ENCODE assay signal across 12 cellular contexts in the genomic region with DNA sequence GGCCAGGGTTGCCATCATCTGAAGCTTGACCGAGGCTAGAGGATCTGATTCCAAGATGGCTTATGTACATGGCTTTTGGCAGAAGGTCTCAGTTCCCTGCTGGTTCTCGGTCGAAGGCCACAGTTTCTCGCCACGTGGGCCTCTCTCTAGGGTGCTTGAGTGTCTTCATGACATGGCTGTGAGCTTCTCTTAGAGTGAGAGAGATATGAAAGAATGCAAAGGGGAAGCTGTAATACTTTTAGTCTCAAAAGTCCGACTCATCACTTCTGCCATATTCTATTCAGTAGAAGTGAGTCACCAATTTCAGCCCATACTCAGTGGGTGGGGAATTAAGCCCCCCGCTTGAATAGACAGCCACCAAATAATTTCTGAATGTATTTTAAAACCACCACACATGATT.
DNase-seq lines count a peak whose midpoint lies in the region; ATAC-seq and TF ChIP-seq lines count a peak whose summit lies in the region.
"Had no signal": no experiment of that assay in that cellular context is flagged by ENCODE, and none has a peak within 500 bp of the region (broad histone marks: within the 10 kb centered on the region; RNA-seq: fewer than 3 reads in every experiment).

No MANE protein-coding gene starts in this region.

- H3K36me3 ChIP-seq in stomach, result no peaks in the 10 kb centered on the region
- H3K36me3 ChIP-seq in right atrium auricular region, result no peaks in the 10 kb centered on the region
- H3K36me3 ChIP-seq: SJCRH30 had no signal

- DNase-seq in activated CD4-positive, alpha-beta memory T cell treated with anti-CD3 and anti-CD28 coated beads for 36 hours, result peak; percentile 31
- no peak for DNase-seq in activated CD4-positive, alpha-beta memory T cell treated with anti-CD3 and anti-CD28 coated beads, Interleukin-2, amount 10 ng/mL, durations not matched to agents 7 days and 5 days
- DNase-seq in RKO (ENCODE audit: low spot score), result peak; percentile 19
- no peak for DNase-seq in foreskin keratinocyte
- no peak for DNase-seq in stomach
- DNase-seq in Calu3, result no peak
- no peak for DNase-seq in right atrium auricular region (ENCODE audit: low spot score)
- DNase-seq: NCI-H2081; SJCRH30; stimulated activated CD8-positive, alpha-beta memory T cell treated with anti-CD3 and anti-CD28 coated beads, Interleukin-4, amount 100 ng/mL, for 48 hours had no signal

- no peak overlapping the region for H3K27ac Mint-ChIP-seq in activated CD4-positive, alpha-beta memory T cell treated with anti-CD3 and anti-CD28 coated beads for 36 hours
- H3K27ac Mint-ChIP-seq in activated CD4-positive, alpha-beta memory T cell treated with anti-CD3 and anti-CD28 coated beads, Interleukin-2, amount 10 ng/mL, durations not matched to agents 7 days and 5 days, result no peak overlapping the region
- no peak overlapping the region for H3K27ac Mint-ChIP-seq in Calu3 (ENCODE audit: unreplicated experiment)

- no peaks in the 10 kb centered on the region for H3K27me3 Mint-ChIP-seq in activated CD4-positive, alpha-beta memory T cell treated with anti-CD3 and anti-CD28 coated beads for 36 hours
- no peaks in the 10 kb centered on the region for H3K27me3 Mint-ChIP-seq in activated CD4-positive, alpha-beta memory T cell treated with anti-CD3 and anti-CD28 coated beads, Interleukin-2, amount 10 ng/mL, durations not matched to agents 7 days and 5 days
- no peaks in the 10 kb centered on the region for H3K27me3 Mint-ChIP-seq in Calu3 (ENCODE audit: unreplicated experiment)

- WGBS in stomach, 5 donors, result 71 to 92% (median 83%) methylated on average over 7 of the region's 7 CpGs

- POLR2A ChIA-PET in activated CD4-positive, alpha-beta memory T cell treated with anti-CD3 and anti-CD28 coated beads for 36 hours (lab: Charles Lee), result interaction anchor here (1.1 kb wide), 1 partner anchor 10 kb away, joined by 3 read pairs; no protein-coding TSS in a partner anchor
- POLR2A ChIA-PET in activated CD4-positive, alpha-beta memory T cell treated with anti-CD3 and anti-CD28 coated beads, Interleukin-2, amount 10 ng/mL, durations not matched to agents 7 days and 5 days (lab: Charles Lee), result no interaction called here

- no peak overlapping the region for H3K4me3 Mint-ChIP-seq in activated CD4-positive, alpha-beta memory T cell treated with anti-CD3 and anti-CD28 coated beads for 36 hours
- no peak overlapping the region for H3K4me3 Mint-ChIP-seq in activated CD4-positive, alpha-beta memory T cell treated with anti-CD3 and anti-CD28 coated beads, Interleukin-2, amount 10 ng/mL, durations not matched to agents 7 days and 5 days
- no peak overlapping the region for H3K4me3 Mint-ChIP-seq in Calu3 (ENCODE audit: low read depth, unreplicated experiment)

- CTCF ChIA-PET in activated CD4-positive, alpha-beta memory T cell treated with anti-CD3 and anti-CD28 coated beads for 36 hours (lab: Charles Lee), result interaction anchor here (0.7 to 1.8 kb wide), 2 partner anchors 12 to 15 kb away, joined by 3 to 4 read pairs; no protein-coding TSS in a partner anchor
- CTCF ChIA-PET in activated CD4-positive, alpha-beta memory T cell treated with anti-CD3 and anti-CD28 coated beads, Interleukin-2, amount 10 ng/mL, durations not matched to agents 7 days and 5 days (lab: Charles Lee), result interaction anchor here (1.7 kb wide), 1 partner anchor 46 kb away, joined by 3 read pairs; no protein-coding TSS in a partner anchor
- CTCF ChIA-PET in Calu3 (lab: Charles Lee), result no interaction called here

- ATAC-seq in foreskin keratinocyte (peak; percentile 48), HG03520 (IDR thresholded peaks at IDR 0.05; ENCODE audit: unreplicated experiment) (no peak)

- H3K4me3 ChIP-seq in stomach (no peak overlapping the region), right atrium auricular region (no peak overlapping the region)
- H3K4me3 ChIP-seq: SJCRH30, skin epidermis had no signal

- TF ChIP-seq POLR2A in stomach (IDR thresholded peaks at IDR 0.05), result no peak

- intact Hi-C loops in activated CD4-positive, alpha-beta memory T cell treated with anti-CD3 and anti-CD28 coated beads for 36 hours (cut with micrococcal nuclease), result no loop called here
- intact Hi-C loops in stomach (cut with DNase I; ENCODE audit: low total_unique reads) (no loop called here), Calu3 (cut with micrococcal nuclease; ENCODE audit: unreplicated experiment) (no loop called here)

- H3K9me3 ChIP-seq in stomach (peaks cover 0 to 8% (median 6%) of the 10 kb centered on the region in 4 donors), right atrium auricular region (no peaks in the 10 kb centered on the region)

- peaks cover 15% of the 10 kb centered on the region for H3K36me3 Mint-ChIP-seq in activated CD4-positive, alpha-beta memory T cell treated with anti-CD3 and anti-CD28 coated beads for 36 hours
- peaks cover 58% of the 10 kb centered on the region for H3K36me3 Mint-ChIP-seq in activated CD4-positive, alpha-beta memory T cell treated with anti-CD3 and anti-CD28 coated beads, Interleukin-2, amount 10 ng/mL, durations not matched to agents 7 days and 5 days (ENCODE audit: low read depth)
- H3K36me3 Mint-ChIP-seq in Calu3 (ENCODE audit: insufficient read depth, unreplicated experiment), result peaks cover 5% of the 10 kb centered on the region

- H3K4me1 Mint-ChIP-seq in activated CD4-positive, alpha-beta memory T cell treated with anti-CD3 and anti-CD28 coated beads for 36 hours (ENCODE audit: low read depth), result peaks cover 40% of the 10 kb centered on the region
- H3K4me1 Mint-ChIP-seq in activated CD4-positive, alpha-beta memory T cell treated with anti-CD3 and anti-CD28 coated beads, Interleukin-2, amount 10 ng/mL, durations not matched to agents 7 days and 5 days, result peaks cover 27% of the 10 kb centered on the region
- peaks cover 15% of the 10 kb centered on the region for H3K4me1 Mint-ChIP-seq in Calu3 (ENCODE audit: low read depth, unreplicated experiment)

- H3K9me3 Mint-ChIP-seq in activated CD4-positive, alpha-beta memory T cell treated with anti-CD3 and anti-CD28 coated beads for 36 hours, result peaks cover 16% of the 10 kb centered on the region
- peaks cover 29% of the 10 kb centered on the region for H3K9me3 Mint-ChIP-seq in activated CD4-positive, alpha-beta memory T cell treated with anti-CD3 and anti-CD28 coated beads, Interleukin-2, amount 10 ng/mL, durations not matched to agents 7 days and 5 days
- no peaks in the 10 kb centered on the region for H3K9me3 Mint-ChIP-seq in Calu3 (ENCODE audit: low read depth, unreplicated experiment)

- no peaks in the 10 kb centered on the region for H3K4me1 ChIP-seq in foreskin keratinocyte
- H3K4me1 ChIP-seq in stomach, result peaks cover 4 to 64% (median 27%) of the 10 kb centered on the region in 4 donors
- H3K4me1 ChIP-seq in right atrium auricular region, result peaks cover 0 to 26% of the 10 kb centered on the region in 2 donors
- H3K4me1 ChIP-seq: SJCRH30 had no signal

- no peaks in the 10 kb centered on the region for H3K27me3 ChIP-seq in foreskin keratinocyte
- H3K27me3 ChIP-seq in stomach, result no peaks in the 10 kb centered on the region
- H3K27me3 ChIP-seq in right atrium auricular region, result no peaks in the 10 kb centered on the region
- H3K27me3 ChIP-seq: SJCRH30 had no signal

- no peak overlapping the region for H3K27ac ChIP-seq in foreskin keratinocyte
- peak overlapping the region in 4 of 5 donors; percentile 31 to 78 (median 64) for H3K27ac ChIP-seq in stomach
- no peak overlapping the region for H3K27ac ChIP-seq in right atrium auricular region
- H3K27ac ChIP-seq: SJCRH30 had no signal

- no TSS peak for BruUV-seq in Calu3 (replicated peaks; lab: Mats Ljungman, UMichigan)

- TF ChIP-seq CTCF in foreskin keratinocyte (conservative IDR thresholded peaks at IDR 0.05) (no peak), stomach (IDR thresholded peaks at IDR 0.05) (no peak), Calu3 (IDR thresholded peaks at IDR 0.05; ENCODE audit: unreplicated experiment) (no peak), right atrium auricular region (IDR thresholded peaks at IDR 0.05) (no peak)

- TF ChIP-seq EP300 in stomach (IDR thresholded peaks at IDR 0.05), result no peak

Comparison
In these comparisons a context has a peak if more than half of its experiments do, and no peak if none do; other contexts are left out.
1. DNase-seq: peak in activated CD4-positive, alpha-beta memory T cell treated with anti-CD3 and anti-CD28 coated beads for 36 hours (single experiment) and RKO (single experiment); none in activated CD4-positive, alpha-beta memory T cell treated with anti-CD3 and anti-CD28 coated beads, Interleukin-2, amount 10 ng/mL, durations not matched to agents 7 days and 5 days (single experiment), foreskin keratinocyte (0 of 2), stomach (single experiment), Calu3 (single experiment) and right atrium auricular region (single experiment).
2. H3K27ac ChIP-seq: peak in stomach (4 of 5); none in foreskin keratinocyte (single experiment) and right atrium auricular region (0 of 2).